12 cellular contexts compared by ENCODE assay signal in genomic region chr5:179802950-179803562, GRCh38. TPM values are rescaled to one million over a fixed set of nuclear protein-coding genes. Genes with fewer than 3 reads are reported as not detected.
DNase-seq lines count a peak whose midpoint lies in the region; ATAC-seq and TF ChIP-seq lines count a peak whose summit lies in the region.
"Had no signal": no experiment of that assay in that cellular context is flagged by ENCODE, and none has a peak within 500 bp of the region (broad histone marks: within the 10 kb centered on the region; RNA-seq: fewer than 3 reads in every experiment).

No MANE protein-coding gene starts in this region.

- peak; percentile 14 for DNase-seq in DMS153 (lab: John Stamatoyannopoulos, UW)
- DNase-seq in DMS153 treated with DMSO at 0.1 percent for 48 hours (lab: John Stamatoyannopoulos, UW; ENCODE audit: unreplicated experiment), result no peak
- peak; percentile 49 for DNase-seq in NCI-H128 (lab: John Stamatoyannopoulos, UW; ENCODE audit: unreplicated experiment)
- DNase-seq in nephron progenitor cell, result peak; percentile 56
- no peak for DNase-seq in NOMO-1 (lab: John Stamatoyannopoulos, UW; ENCODE audit: unreplicated experiment in 2 of 2)
- no peak for DNase-seq in activated gamma-delta T cell treated with Interleukin-2 at 50 U/mL for 16 hours
- DNase-seq in lower lobe of right lung, result no peak
- DNase-seq: activated naive CD4-positive, alpha-beta T cell; T-helper 1 cell had no signal

- peaks cover 35% of the 10 kb centered on the region for H3K36me3 ChIP-seq in lower lobe of right lung

- H3K4me1 Mint-ChIP-seq in activated T-helper 17 cell treated with anti-CD3 and anti-CD28 coated beads, Interleukin-2, amount 50 U/mL, for 72 hours, result peaks cover 21% of the 10 kb centered on the region
- peaks cover 37% of the 10 kb centered on the region for H3K4me1 Mint-ChIP-seq in nephron progenitor cell

- H3K27ac ChIP-seq in lower lobe of right lung, result no peak overlapping the region

- H3K4me3 Mint-ChIP-seq in activated T-helper 17 cell treated with anti-CD3 and anti-CD28 coated beads, Interleukin-2, amount 50 U/mL, for 72 hours, result peak overlapping the region; percentile 88
- peak overlapping the region; percentile 11 for H3K4me3 Mint-ChIP-seq in nephron progenitor cell

- intact Hi-C loops in lower lobe of right lung (cut with DNase I), result no loop called here

- TF ChIP-seq CTCF in nephron progenitor cell (IDR thresholded peaks at IDR 0.05) (no peak), lower lobe of right lung (IDR thresholded peaks at IDR 0.05) (no peak)

- no peaks in the 10 kb centered on the region for H3K27me3 Mint-ChIP-seq in activated T-helper 17 cell treated with anti-CD3 and anti-CD28 coated beads, Interleukin-2, amount 50 U/mL, for 72 hours
- peaks cover 6% of the 10 kb centered on the region for H3K27me3 Mint-ChIP-seq in nephron progenitor cell (ENCODE audit: low read depth, poor library complexity)
- H3K27me3 Mint-ChIP-seq: memory B cell had no signal

- H3K27ac Mint-ChIP-seq in activated T-helper 17 cell treated with anti-CD3 and anti-CD28 coated beads, Interleukin-2, amount 50 U/mL, for 72 hours, result peak overlapping the region; percentile 89
- no peak overlapping the region for H3K27ac Mint-ChIP-seq in nephron progenitor cell
- H3K27ac Mint-ChIP-seq: memory B cell had no signal

- no peak overlapping the region for H3K4me3 ChIP-seq in lower lobe of right lung

- no peaks in the 10 kb centered on the region for H3K9me3 Mint-ChIP-seq in activated T-helper 17 cell treated with anti-CD3 and anti-CD28 coated beads, Interleukin-2, amount 50 U/mL, for 72 hours
- H3K9me3 Mint-ChIP-seq in nephron progenitor cell, result no peaks in the 10 kb centered on the region
- H3K9me3 Mint-ChIP-seq: memory B cell had no signal

- no peak for ATAC-seq in activated T-helper 17 cell treated with anti-CD3 and anti-CD28 coated beads, Interleukin-2, amount 50 U/mL, for 72 hours (replicated peaks)
- ATAC-seq in lower lobe of right lung, result no peak

- peaks cover 26% of the 10 kb centered on the region for H3K36me3 Mint-ChIP-seq in activated T-helper 17 cell treated with anti-CD3 and anti-CD28 coated beads, Interleukin-2, amount 50 U/mL, for 72 hours (ENCODE audit: low read depth)
- H3K36me3 Mint-ChIP-seq in nephron progenitor cell (ENCODE audit: low read depth), result peaks cover 14% of the 10 kb centered on the region

- no peaks in the 10 kb centered on the region for H3K27me3 ChIP-seq in lower lobe of right lung (ENCODE audit: low read depth)
- H3K27me3 ChIP-seq: upper lobe of left lung had no signal

- peaks cover 51% of the 10 kb centered on the region for H3K4me1 ChIP-seq in lower lobe of right lung

- no peaks in the 10 kb centered on the region for H3K9me3 ChIP-seq in lower lobe of right lung
- H3K9me3 ChIP-seq: upper lobe of left lung had no signal

RNA-seq across cellular contexts. Expression of gene MGAT4B, which starts 3.6 kb away (rescaled TPM):
- total RNA-seq in activated T-helper 17 cell treated with anti-CD3 and anti-CD28 coated beads, Interleukin-2, amount 50 U/mL, for 72 hours, result 10 to 100 TPM; 56.1 to 68.5 TPM
- total RNA-seq in lower lobe of right lung, result 105 TPM

RNA-seq across cellular contexts. Expression of gene LTC4S, which starts 9.3 kb away (rescaled TPM):
- total RNA-seq in activated T-helper 17 cell treated with anti-CD3 and anti-CD28 coated beads, Interleukin-2, amount 50 U/mL, for 72 hours, result 1 to 10 TPM; 1.3 to 1.4 TPM
- total RNA-seq in lower lobe of right lung, result 20.1 TPM

RNA-seq across cellular contexts. Expression of gene SQSTM1, which starts 17.6 kb away (rescaled TPM):
- 100 to 1,000 TPM; 130 to 188 TPM for total RNA-seq in activated T-helper 17 cell treated with anti-CD3 and anti-CD28 coated beads, Interleukin-2, amount 50 U/mL, for 72 hours
- 450 TPM for total RNA-seq in lower lobe of right lung

RNA-seq across cellular contexts. Expression of gene MRNIP, which starts 55.6 kb away (rescaled TPM):
- total RNA-seq in activated T-helper 17 cell treated with anti-CD3 and anti-CD28 coated beads, Interleukin-2, amount 50 U/mL, for 72 hours, result 10 to 100 TPM; 17.4 to 35.2 TPM
- 25.0 TPM for total RNA-seq in lower lobe of right lung

Comparison
In these comparisons a context has a peak if more than half of its experiments do, and no peak if none do; other contexts are left out.
1. DNase-seq: peak in DMS153 (single experiment), NCI-H128 (single experiment) and nephron progenitor cell (single experiment); none in DMS153 treated with DMSO at 0.1 percent for 48 hours (single experiment), NOMO-1 (0 of 2), activated gamma-delta T cell treated with Interleukin-2 at 50 U/mL for 16 hours (single experiment) and lower lobe of right lung (single experiment).